Comparison of ENCODE assay signal across 1 cellular context in the genomic region with DNA sequence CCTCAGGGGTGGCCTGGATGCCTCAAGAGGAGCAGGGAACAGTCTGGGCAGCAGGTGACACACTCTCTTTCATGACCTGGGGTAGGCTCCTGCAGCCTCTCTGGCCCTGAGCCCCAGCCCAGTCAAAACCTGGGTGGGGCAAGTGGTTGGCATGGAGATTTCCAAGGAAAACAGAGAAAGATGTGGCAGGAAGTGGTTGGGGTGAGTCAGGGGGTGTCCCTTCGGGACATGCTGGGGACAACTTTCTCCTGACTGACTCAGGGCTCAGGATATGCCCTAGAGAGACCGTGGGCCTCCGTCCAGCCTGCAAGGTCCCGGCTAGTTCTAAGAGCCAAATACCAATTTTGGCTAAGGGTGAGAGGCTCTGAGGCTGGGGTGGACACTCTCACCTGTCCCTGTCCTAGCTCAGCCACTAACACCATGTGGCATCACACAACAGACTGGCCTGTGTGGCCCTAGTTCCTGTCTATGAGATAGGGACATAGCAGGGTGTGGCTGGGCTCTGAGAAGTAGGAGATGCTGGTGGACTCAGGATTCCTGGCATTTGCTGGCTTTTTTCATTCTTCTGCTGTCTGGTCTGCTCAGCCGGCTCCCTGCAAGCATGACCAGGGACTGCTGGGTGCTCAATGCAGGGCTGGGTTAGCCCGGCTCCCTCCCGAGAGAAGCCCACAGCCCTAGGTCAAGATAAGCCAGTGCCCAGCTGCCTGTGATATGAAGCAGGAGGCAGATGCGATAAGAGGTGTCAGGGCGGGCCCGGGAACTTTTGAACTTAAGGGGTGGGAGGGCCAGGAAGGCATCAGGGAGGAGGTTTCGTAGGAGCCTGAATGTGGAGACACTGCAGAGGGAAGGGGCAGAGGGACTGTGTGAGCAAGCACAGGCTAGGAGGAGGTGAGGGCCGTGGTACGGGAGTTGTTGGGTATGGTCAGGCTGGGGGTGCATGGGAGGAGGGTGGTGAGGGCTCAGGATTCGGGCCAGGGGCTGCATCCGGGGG.
A peak's percentile ranks its signal among the peaks of the same experiment; 100 is the strongest.
TF ChIP-seq lines count a peak whose summit lies in the region.

No MANE protein-coding gene starts in this region.

TF ChIP-seq in K562, 482 proteins besides CTCF, POLR2A, EP300 and RAD21 (continues in another document):
- no peak for TF ChIP-seq CHD4 (IDR thresholded peaks at IDR 0.05; ENCODE audit: insufficient read depth, insufficient replicate concordance, low read depth, low read length, poor library complexity, severe bottlenecking)
- TF ChIP-seq, protein P1, sequence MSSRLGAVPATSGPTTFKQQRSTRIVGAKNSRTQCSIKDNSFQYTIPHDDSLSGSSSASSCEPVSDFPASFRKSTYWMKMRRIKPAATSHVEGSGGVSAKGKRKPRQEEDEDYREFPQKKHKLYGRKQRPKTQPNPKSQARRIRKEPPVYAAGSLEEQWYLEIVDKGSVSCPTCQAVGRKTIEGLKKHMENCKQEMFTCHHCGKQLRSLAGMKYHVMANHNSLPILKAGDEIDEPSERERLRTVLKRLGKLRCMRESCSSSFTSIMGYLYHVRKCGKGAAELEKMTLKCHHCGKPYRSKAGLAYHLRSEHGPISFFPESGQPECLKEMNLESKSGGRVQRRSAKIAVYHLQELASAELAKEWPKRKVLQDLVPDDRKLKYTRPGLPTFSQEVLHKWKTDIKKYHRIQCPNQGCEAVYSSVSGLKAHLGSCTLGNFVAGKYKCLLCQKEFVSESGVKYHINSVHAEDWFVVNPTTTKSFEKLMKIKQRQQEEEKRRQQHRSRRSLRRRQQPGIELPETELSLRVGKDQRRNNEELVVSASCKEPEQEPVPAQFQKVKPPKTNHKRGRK (tag; IDR thresholded peaks at IDR 0.05), result no peak
- TF ChIP-seq, protein P2, sequence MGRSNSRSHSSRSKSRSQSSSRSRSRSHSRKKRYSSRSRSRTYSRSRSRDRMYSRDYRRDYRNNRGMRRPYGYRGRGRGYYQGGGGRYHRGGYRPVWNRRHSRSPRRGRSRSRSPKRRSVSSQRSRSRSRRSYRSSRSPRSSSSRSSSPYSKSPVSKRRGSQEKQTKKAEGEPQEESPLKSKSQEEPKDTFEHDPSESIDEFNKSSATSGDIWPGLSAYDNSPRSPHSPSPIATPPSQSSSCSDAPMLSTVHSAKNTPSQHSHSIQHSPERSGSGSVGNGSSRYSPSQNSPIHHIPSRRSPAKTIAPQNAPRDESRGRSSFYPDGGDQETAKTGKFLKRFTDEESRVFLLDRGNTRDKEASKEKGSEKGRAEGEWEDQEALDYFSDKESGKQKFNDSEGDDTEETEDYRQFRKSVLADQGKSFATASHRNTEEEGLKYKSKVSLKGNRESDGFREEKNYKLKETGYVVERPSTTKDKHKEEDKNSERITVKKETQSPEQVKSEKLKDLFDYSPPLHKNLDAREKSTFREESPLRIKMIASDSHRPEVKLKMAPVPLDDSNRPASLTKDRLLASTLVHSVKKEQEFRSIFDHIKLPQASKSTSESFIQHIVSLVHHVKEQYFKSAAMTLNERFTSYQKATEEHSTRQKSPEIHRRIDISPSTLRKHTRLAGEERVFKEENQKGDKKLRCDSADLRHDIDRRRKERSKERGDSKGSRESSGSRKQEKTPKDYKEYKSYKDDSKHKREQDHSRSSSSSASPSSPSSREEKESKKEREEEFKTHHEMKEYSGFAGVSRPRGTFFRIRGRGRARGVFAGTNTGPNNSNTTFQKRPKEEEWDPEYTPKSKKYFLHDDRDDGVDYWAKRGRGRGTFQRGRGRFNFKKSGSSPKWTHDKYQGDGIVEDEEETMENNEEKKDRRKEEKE (IDR thresholded peaks at IDR 0.05; ENCODE audit: borderline replicate concordance in 1 of 2, control insufficient read depth in 1 of 2, low read depth in 2 of 2, low read length in 1 of 2), result no peak
- TF ChIP-seq, protein P3, sequence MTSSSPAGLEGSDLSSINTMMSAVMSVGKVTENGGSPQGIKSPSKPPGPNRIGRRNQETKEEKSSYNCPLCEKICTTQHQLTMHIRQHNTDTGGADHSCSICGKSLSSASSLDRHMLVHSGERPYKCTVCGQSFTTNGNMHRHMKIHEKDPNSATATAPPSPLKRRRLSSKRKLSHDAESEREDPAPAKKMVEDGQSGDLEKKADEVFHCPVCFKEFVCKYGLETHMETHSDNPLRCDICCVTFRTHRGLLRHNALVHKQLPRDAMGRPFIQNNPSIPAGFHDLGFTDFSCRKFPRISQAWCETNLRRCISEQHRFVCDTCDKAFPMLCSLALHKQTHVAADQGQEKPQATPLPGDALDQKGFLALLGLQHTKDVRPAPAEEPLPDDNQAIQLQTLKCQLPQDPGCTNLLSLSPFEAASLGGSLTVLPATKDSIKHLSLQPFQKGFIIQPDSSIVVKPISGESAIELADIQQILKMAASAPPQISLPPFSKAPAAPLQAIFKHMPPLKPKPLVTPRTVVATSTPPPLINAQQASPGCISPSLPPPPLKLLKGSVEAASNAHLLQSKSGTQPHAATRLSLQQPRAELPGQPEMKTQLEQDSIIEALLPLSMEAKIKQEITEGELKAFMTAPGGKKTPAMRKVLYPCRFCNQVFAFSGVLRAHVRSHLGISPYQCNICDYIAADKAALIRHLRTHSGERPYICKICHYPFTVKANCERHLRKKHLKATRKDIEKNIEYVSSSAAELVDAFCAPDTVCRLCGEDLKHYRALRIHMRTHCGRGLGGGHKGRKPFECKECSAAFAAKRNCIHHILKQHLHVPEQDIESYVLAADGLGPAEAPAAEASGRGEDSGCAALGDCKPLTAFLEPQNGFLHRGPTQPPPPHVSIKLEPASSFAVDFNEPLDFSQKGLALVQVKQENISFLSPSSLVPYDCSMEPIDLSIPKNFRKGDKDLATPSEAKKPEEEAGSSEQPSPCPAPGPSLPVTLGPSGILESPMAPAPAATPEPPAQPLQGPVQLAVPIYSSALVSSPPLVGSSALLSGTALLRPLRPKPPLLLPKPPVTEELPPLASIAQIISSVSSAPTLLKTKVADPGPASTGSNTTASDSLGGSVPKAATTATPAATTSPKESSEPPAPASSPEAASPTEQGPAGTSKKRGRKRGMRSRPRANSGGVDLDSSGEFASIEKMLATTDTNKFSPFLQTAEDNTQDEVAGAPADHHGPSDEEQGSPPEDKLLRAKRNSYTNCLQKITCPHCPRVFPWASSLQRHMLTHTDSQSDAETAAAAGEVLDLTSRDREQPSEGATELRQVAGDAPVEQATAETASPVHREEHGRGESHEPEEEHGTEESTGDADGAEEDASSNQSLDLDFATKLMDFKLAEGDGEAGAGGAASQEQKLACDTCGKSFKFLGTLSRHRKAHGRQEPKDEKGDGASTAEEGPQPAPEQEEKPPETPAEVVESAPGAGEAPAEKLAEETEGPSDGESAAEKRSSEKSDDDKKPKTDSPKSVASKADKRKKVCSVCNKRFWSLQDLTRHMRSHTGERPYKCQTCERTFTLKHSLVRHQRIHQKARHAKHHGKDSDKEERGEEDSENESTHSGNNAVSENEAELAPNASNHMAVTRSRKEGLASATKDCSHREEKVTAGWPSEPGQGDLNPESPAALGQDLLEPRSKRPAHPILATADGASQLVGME (CRISPR knock-in tag; IDR thresholded peaks at IDR 0.05), result 0 out of 2 replicates have a peak, but pooled peaks have one; percentile 45
- TF ChIP-seq, protein P4, sequence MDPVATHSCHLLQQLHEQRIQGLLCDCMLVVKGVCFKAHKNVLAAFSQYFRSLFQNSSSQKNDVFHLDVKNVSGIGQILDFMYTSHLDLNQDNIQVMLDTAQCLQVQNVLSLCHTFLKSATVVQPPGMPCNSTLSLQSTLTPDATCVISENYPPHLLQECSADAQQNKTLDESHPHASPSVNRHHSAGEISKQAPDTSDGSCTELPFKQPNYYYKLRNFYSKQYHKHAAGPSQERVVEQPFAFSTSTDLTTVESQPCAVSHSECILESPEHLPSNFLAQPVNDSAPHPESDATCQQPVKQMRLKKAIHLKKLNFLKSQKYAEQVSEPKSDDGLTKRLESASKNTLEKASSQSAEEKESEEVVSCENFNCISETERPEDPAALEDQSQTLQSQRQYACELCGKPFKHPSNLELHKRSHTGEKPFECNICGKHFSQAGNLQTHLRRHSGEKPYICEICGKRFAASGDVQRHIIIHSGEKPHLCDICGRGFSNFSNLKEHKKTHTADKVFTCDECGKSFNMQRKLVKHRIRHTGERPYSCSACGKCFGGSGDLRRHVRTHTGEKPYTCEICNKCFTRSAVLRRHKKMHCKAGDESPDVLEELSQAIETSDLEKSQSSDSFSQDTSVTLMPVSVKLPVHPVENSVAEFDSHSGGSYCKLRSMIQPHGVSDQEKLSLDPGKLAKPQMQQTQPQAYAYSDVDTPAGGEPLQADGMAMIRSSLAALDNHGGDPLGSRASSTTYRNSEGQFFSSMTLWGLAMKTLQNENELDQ (CRISPR knock-in tag; IDR thresholded peaks at IDR 0.05; ENCODE audit: borderline replicate concordance), result no peak
- TF ChIP-seq ZNF695 (CRISPR knock-in tag; IDR thresholded peaks at IDR 0.05), result no peak
- no peak for TF ChIP-seq MCM3 (IDR thresholded peaks at IDR 0.05)
- TF ChIP-seq, protein P5, sequence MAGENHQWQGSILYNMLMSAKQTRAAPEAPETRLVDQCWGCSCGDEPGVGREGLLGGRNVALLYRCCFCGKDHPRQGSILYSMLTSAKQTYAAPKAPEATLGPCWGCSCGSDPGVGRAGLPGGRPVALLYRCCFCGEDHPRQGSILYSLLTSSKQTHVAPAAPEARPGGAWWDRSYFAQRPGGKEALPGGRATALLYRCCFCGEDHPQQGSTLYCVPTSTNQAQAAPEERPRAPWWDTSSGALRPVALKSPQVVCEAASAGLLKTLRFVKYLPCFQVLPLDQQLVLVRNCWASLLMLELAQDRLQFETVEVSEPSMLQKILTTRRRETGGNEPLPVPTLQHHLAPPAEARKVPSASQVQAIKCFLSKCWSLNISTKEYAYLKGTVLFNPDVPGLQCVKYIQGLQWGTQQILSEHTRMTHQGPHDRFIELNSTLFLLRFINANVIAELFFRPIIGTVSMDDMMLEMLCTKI (IDR thresholded peaks at IDR 0.05; ENCODE audit: partially characterized antibody), result no peak
- TF ChIP-seq GABPA (tag; conservative IDR thresholded peaks at IDR 0.05; ENCODE audit: low read depth), result peak; percentile 65
- TF ChIP-seq ZNF644 (tag; IDR thresholded peaks at IDR 0.05; ENCODE audit: low read depth), result peak; percentile 92
- TF ChIP-seq PCBP2 (IDR thresholded peaks at IDR 0.05; ENCODE audit: low read depth, low read length, poor library complexity, severe bottlenecking), result no peak
- TF ChIP-seq, protein P6, sequence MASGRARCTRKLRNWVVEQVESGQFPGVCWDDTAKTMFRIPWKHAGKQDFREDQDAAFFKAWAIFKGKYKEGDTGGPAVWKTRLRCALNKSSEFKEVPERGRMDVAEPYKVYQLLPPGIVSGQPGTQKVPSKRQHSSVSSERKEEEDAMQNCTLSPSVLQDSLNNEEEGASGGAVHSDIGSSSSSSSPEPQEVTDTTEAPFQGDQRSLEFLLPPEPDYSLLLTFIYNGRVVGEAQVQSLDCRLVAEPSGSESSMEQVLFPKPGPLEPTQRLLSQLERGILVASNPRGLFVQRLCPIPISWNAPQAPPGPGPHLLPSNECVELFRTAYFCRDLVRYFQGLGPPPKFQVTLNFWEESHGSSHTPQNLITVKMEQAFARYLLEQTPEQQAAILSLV (tag; IDR thresholded peaks at IDR 0.05), result no peak
- peak; percentile 33; the same call in 1 of the 2 replicates for TF ChIP-seq ESRRA (IDR thresholded peaks at IDR 0.05; ENCODE audit: borderline replicate concordance, low read depth)
- TF ChIP-seq, protein P7, sequence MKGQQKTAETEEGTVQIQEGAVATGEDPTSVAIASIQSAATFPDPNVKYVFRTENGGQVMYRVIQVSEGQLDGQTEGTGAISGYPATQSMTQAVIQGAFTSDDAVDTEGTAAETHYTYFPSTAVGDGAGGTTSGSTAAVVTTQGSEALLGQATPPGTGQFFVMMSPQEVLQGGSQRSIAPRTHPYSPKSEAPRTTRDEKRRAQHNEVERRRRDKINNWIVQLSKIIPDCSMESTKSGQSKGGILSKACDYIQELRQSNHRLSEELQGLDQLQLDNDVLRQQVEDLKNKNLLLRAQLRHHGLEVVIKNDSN (CRISPR knock-in tag; IDR thresholded peaks at IDR 0.05), result no peak
- no peak for TF ChIP-seq ZFP1 (CRISPR knock-in tag; IDR thresholded peaks at IDR 0.05)
- TF ChIP-seq EHMT2 (IDR thresholded peaks at IDR 0.05), result no peak
- TF ChIP-seq, protein P8, sequence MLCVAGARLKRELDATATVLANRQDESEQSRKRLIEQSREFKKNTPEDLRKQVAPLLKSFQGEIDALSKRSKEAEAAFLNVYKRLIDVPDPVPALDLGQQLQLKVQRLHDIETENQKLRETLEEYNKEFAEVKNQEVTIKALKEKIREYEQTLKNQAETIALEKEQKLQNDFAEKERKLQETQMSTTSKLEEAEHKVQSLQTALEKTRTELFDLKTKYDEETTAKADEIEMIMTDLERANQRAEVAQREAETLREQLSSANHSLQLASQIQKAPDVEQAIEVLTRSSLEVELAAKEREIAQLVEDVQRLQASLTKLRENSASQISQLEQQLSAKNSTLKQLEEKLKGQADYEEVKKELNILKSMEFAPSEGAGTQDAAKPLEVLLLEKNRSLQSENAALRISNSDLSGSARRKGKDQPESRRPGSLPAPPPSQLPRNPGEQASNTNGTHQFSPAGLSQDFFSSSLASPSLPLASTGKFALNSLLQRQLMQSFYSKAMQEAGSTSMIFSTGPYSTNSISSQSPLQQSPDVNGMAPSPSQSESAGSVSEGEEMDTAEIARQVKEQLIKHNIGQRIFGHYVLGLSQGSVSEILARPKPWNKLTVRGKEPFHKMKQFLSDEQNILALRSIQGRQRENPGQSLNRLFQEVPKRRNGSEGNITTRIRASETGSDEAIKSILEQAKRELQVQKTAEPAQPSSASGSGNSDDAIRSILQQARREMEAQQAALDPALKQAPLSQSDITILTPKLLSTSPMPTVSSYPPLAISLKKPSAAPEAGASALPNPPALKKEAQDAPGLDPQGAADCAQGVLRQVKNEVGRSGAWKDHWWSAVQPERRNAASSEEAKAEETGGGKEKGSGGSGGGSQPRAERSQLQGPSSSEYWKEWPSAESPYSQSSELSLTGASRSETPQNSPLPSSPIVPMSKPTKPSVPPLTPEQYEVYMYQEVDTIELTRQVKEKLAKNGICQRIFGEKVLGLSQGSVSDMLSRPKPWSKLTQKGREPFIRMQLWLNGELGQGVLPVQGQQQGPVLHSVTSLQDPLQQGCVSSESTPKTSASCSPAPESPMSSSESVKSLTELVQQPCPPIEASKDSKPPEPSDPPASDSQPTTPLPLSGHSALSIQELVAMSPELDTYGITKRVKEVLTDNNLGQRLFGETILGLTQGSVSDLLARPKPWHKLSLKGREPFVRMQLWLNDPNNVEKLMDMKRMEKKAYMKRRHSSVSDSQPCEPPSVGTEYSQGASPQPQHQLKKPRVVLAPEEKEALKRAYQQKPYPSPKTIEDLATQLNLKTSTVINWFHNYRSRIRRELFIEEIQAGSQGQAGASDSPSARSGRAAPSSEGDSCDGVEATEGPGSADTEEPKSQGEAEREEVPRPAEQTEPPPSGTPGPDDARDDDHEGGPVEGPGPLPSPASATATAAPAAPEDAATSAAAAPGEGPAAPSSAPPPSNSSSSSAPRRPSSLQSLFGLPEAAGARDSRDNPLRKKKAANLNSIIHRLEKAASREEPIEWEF (CRISPR knock-in tag; IDR thresholded peaks at IDR 0.05), result 0 out of 2 replicates have a peak, but pooled peaks have one; percentile 33
- TF ChIP-seq PTRF (tag; IDR thresholded peaks at IDR 0.05), result no peak
